ENCODE assay signal across 10 cellular contexts in the genomic region with DNA sequence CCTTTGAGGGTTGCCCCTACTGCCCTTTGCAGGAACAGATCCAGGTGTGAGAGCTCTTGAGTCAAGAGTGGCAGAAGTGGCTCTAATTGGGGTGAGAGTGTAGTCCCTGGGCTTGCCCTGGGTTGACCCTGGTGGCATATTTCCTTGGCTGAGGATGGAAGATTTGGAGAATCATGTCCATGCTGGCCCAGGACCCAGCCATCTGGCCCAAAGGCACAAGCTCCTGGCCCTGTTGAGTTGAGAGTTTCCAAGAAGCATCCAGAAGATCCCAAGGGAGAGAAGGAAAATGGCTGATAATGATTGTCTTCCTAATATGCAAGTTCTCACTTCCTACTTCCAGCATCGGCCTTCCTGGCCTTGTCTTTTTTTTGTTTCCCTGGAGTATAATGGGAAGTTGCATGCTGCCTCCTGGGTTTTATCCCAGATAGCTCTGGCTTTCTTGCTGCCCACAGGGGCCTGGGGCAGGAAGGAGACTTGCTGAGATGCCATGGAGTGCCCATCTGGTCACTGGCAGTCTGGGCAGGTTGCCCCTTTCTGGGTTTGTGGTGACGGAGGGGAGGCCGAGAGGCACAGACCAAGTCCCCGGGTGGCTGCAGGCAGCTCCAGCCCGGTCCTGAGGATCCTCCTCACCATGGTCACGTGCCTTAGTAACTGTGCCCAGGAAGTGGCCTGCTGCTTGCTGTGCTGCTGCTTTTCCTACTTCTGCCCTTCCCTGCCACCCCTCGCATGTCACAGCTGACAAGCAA. TPM values are rescaled to one million over a fixed set of nuclear protein-coding genes. Genes with fewer than 3 reads are reported as not detected.
DNase-seq lines count a peak whose midpoint lies in the region; ATAC-seq and TF ChIP-seq lines count a peak whose summit lies in the region.
"Had no signal": no experiment of that assay in that cellular context is flagged by ENCODE, and none has a peak within 500 bp of the region (broad histone marks: within the 10 kb centered on the region; RNA-seq: fewer than 3 reads in every experiment).

No MANE protein-coding gene starts in this region.

- H3K4me2 ChIP-seq in mesendoderm (ENCODE audit: low read length): no peak overlapping the region

- no peak overlapping the region for H2BK120ac ChIP-seq in mesendoderm (ENCODE audit: low read depth, low read length)

- H3K79me2 ChIP-seq in mesendoderm (ENCODE audit: control insufficient read depth, insufficient read depth, low read length): no peaks in the 10 kb centered on the region

- no peak overlapping the region for H2BK5ac ChIP-seq in mesendoderm (ENCODE audit: low read length)

- no peaks in the 10 kb centered on the region for H3K9me3 Mint-ChIP-seq in activated T-cell treated with anti-CD3 and anti-CD28 coated beads, Interleukin-2, amount 50 U/mL, for 72 hours
- H3K9me3 Mint-ChIP-seq in MCF 10A (ENCODE audit: unreplicated experiment) (no peaks in the 10 kb centered on the region), type B pancreatic cell (no peaks in the 10 kb centered on the region)

- H3K27ac Mint-ChIP-seq in activated T-cell treated with anti-CD3 and anti-CD28 coated beads, Interleukin-2, amount 50 U/mL, for 72 hours: peak overlapping the region; percentile 48
- H3K27ac Mint-ChIP-seq in MCF 10A (ENCODE audit: low read depth, unreplicated experiment) (peak overlapping the region; percentile 87), type B pancreatic cell (peak overlapping the region; percentile 88)

- no peak for DNase-seq in activated T-cell treated with anti-CD3 and anti-CD28 coated beads, Interleukin-2, amount 50 U/mL, for 72 hours
- no peak for DNase-seq in activated T-cell treated with anti-CD3 and anti-CD28 coated beads, Interleukin-2, amount 50 U/mL, for 1 hour
- DNase-seq in MCF 10A (ENCODE audit: unreplicated experiment) (no peak), mesendoderm (no peak), type B pancreatic cell (ENCODE audit: extremely low spot score, unreplicated experiment) (no peak), RPMI8226 (no peak)
- DNase-seq: activated naive CD4-positive, alpha-beta T cell treated with Interleukin-2 at 50 U/mL for 16 hours had no signal

- H3K4me3 Mint-ChIP-seq in activated T-cell treated with anti-CD3 and anti-CD28 coated beads, Interleukin-2, amount 50 U/mL, for 72 hours: no peak overlapping the region
- H3K4me3 Mint-ChIP-seq in MCF 10A (ENCODE audit: unreplicated experiment) (no peak overlapping the region), type B pancreatic cell (peak overlapping the region; percentile 69)

- H3K18ac ChIP-seq in mesendoderm (ENCODE audit: low read length): no peak overlapping the region

- BruUV-seq in MCF 10A (replicated peaks; lab: Mats Ljungman, UMichigan): no TSS peak

- no peak overlapping the region for H3K23ac ChIP-seq in mesendoderm (ENCODE audit: low read length)

- no peak overlapping the region for H3K4ac ChIP-seq in mesendoderm (ENCODE audit: low read depth, low read length)

- TF ChIP-seq CTCF in MCF 10A (IDR thresholded peaks at IDR 0.05; ENCODE audit: unreplicated experiment) (no peak), type B pancreatic cell (conservative IDR thresholded peaks at IDR 0.05) (no peak)

- no peaks in the 10 kb centered on the region for H3K79me1 ChIP-seq in mesendoderm (ENCODE audit: low read length)

- no peak overlapping the region for H3K27ac ChIP-seq in mesendoderm (ENCODE audit: low read depth, low read length)

- no peak overlapping the region for H2BK15ac ChIP-seq in mesendoderm (replicated peaks; ENCODE audit: low read depth)

- H2AK5ac ChIP-seq in mesendoderm (ENCODE audit: low read length): no peak overlapping the region

- POLR2A ChIA-PET in MCF 10A (lab: Yijun Ruan, JAX): interaction anchor here (0.8 to 2.4 kb wide), 4 partner anchors 11 to 107 kb away, joined by 3 to 5 read pairs (median 4); a partner anchor contains a TSS

- H4K8ac ChIP-seq in mesendoderm (ENCODE audit: low read depth, low read length): no peak overlapping the region

- CTCF ChIA-PET in MCF 10A (lab: Yijun Ruan, JAX): interaction anchor here (0.6 to 2.2 kb wide), 3 partner anchors 12 to 1487 kb away, joined by 3 to 7 read pairs (median 4); no protein-coding TSS in a partner anchor

- peaks cover 53% of the 10 kb centered on the region for H3K4me1 Mint-ChIP-seq in activated T-cell treated with anti-CD3 and anti-CD28 coated beads, Interleukin-2, amount 50 U/mL, for 72 hours (ENCODE audit: low read depth)
- H3K4me1 Mint-ChIP-seq in MCF 10A (ENCODE audit: insufficient read depth, unreplicated experiment) (peaks cover 30% of the 10 kb centered on the region), type B pancreatic cell (ENCODE audit: unreplicated experiment) (peaks cover 63% of the 10 kb centered on the region)

- no peaks in the 10 kb centered on the region for H3K27me3 Mint-ChIP-seq in activated T-cell treated with anti-CD3 and anti-CD28 coated beads, Interleukin-2, amount 50 U/mL, for 72 hours (ENCODE audit: low read depth)
- H3K27me3 Mint-ChIP-seq in MCF 10A (ENCODE audit: insufficient read depth, unreplicated experiment): no peaks in the 10 kb centered on the region
- H3K27me3 Mint-ChIP-seq in type B pancreatic cell: no peaks in the 10 kb centered on the region

- H3K36me3 Mint-ChIP-seq in activated T-cell treated with anti-CD3 and anti-CD28 coated beads, Interleukin-2, amount 50 U/mL, for 72 hours (ENCODE audit: insufficient read depth in 2 of 2): peaks cover 9 to 23% of the 10 kb centered on the region in 2 donors
- H3K36me3 Mint-ChIP-seq in MCF 10A (ENCODE audit: insufficient read depth, unreplicated experiment) (peaks cover 73% of the 10 kb centered on the region), type B pancreatic cell (peaks cover 15% of the 10 kb centered on the region)

- WGBS in mesendoderm (ENCODE audit: extremely low coverage, insufficient coverage, low lambda C conversion rate): no CpG with 5 or more reads among the region's 7 CpGs

- no peak overlapping the region for H3K9ac ChIP-seq in mesendoderm (ENCODE audit: low read length)

- H3K56ac ChIP-seq in mesendoderm (ENCODE audit: low read length): peak overlapping the region; percentile 37

- no peak overlapping the region for H3K4me3 ChIP-seq in mesendoderm (ENCODE audit: low read length)

- peaks cover 12% of the 10 kb centered on the region for H3K4me1 ChIP-seq in mesendoderm (ENCODE audit: control insufficient read depth, low read depth, low read length)

- no peak overlapping the region for H4K5ac ChIP-seq in mesendoderm (ENCODE audit: low read length)

- intact Hi-C loops in MCF 10A (cut with micrococcal nuclease): loop anchor here (10.0 kb wide), 1 partner anchor 57 kb away; no protein-coding TSS in a partner anchor

- no peaks in the 10 kb centered on the region for H3K27me3 ChIP-seq in mesendoderm (ENCODE audit: insufficient read depth, low read length, poor library complexity)

- no peak for ATAC-seq in activated T-cell treated with anti-CD3 and anti-CD28 coated beads, Interleukin-2, amount 50 U/mL, for 72 hours (replicated peaks in 1 of 2)
- no peak for ATAC-seq in GM21447 (IDR thresholded peaks at IDR 0.05; ENCODE audit: unreplicated experiment)
- no peak for ATAC-seq in HG03460 (IDR thresholded peaks at IDR 0.05; ENCODE audit: unreplicated experiment)
- ATAC-seq: Panc1 had no signal

- no peaks in the 10 kb centered on the region for H3K36me3 ChIP-seq in mesendoderm (ENCODE audit: control insufficient read depth, insufficient read depth, low read length)

RNA-seq across cellular contexts. Expression of a gene that starts 55.3 kb away (rescaled TPM):
- 100 to 1,000 TPM; 417 to 428 TPM for total RNA-seq in activated T-cell treated with anti-CD3 and anti-CD28 coated beads, Interleukin-2, amount 50 U/mL, for 72 hours
- 281 and 316 TPM in 2 replicates for total RNA-seq in MCF 10A (2022)
- 231 TPM for polyA plus RNA-seq in mesendoderm (2013, experiment 1 of 2)
- 225 TPM for polyA plus RNA-seq in mesendoderm (2013, experiment 2 of 2)
- total RNA-seq in type B pancreatic cell (ENCODE audit: low replicate concordance): 388 and 417 TPM in 2 replicates
